Comparison of ENCODE assay signal across 1 cellular context in genomic region chr2:222888716-222889115, GRCh38.
TF ChIP-seq lines count a peak whose summit lies in the region.

No MANE protein-coding gene starts in this region.

TF ChIP-seq in endothelial cell of umbilical vein, 7 proteins besides CTCF, POLR2A, EP300 and RAD21:
- TF ChIP-seq GATA2 (IDR thresholded peaks at IDR 0.05; ENCODE audit: insufficient read depth, insufficient read length, low read depth, low read length) (no peak), JUN (IDR thresholded peaks at IDR 0.05; ENCODE audit: borderline replicate concordance, insufficient read depth, insufficient read length, low read depth) (no peak), MYC (IDR thresholded peaks at IDR 0.05; ENCODE audit: low read depth, low read length) (no peak), POLR2AphosphoS5 (IDR thresholded peaks at IDR 0.05; ENCODE audit: insufficient read depth, low read depth, low read length) (no peak), MAX (IDR thresholded peaks at IDR 0.05; ENCODE audit: insufficient read depth, insufficient read length) (no peak), EZH2 (IDR thresholded peaks at IDR 0.05; ENCODE audit: borderline replicate concordance, low read depth, low read length, severe bottlenecking) (no peak), FOS (IDR thresholded peaks at IDR 0.05; ENCODE audit: borderline replicate concordance, insufficient read depth, low read length) (no peak)
TF ChIP-seq in endothelial cell of umbilical vein: peak in this region for 0.
